Comparison of ENCODE assay signal across 8 cellular contexts in genomic region chr17:45147581-45148182, GRCh38. TPM values are rescaled to one million over a fixed set of nuclear protein-coding genes. Genes with fewer than 3 reads are reported as not detected.
A peak's percentile ranks its signal among the peaks of the same experiment; 100 is the strongest.
DNase-seq lines count a peak whose midpoint lies in the region; ATAC-seq and TF ChIP-seq lines count a peak whose summit lies in the region.

No MANE protein-coding gene starts in this region.

- peak; percentile 30 for ATAC-seq in activated T-helper 17 cell treated with anti-CD3 and anti-CD28 coated beads, Interleukin-2, amount 50 U/mL, for 72 hours (replicated peaks)
- ATAC-seq in natural killer cell (peak; percentile 21 to 59 (median 41)), HG03354 (IDR thresholded peaks at IDR 0.05; ENCODE audit: poor library complexity, severe bottlenecking, unreplicated experiment) (no peak)
- ATAC-seq in stimulated activated naive CD8-positive, alpha-beta T cell treated with anti-CD3 and anti-CD28 coated beads, Interleukin-15, amount 100 ng/mL, for 72 hours, result peak; percentile 54

- peak overlapping the region; percentile 99 for H3K4me3 Mint-ChIP-seq in activated T-helper 17 cell treated with anti-CD3 and anti-CD28 coated beads, Interleukin-2, amount 50 U/mL, for 72 hours
- H3K4me3 Mint-ChIP-seq in natural killer cell, result peak overlapping the region; percentile 100
- peak overlapping the region; percentile 90 to 94 for H3K4me3 Mint-ChIP-seq in stimulated activated naive CD8-positive, alpha-beta T cell treated with anti-CD3 and anti-CD28 coated beads, Interleukin-15, amount 100 ng/mL, for 72 hours

- no peak for TF ChIP-seq CTCF in natural killer cell (IDR thresholded peaks at IDR 0.05)

- peaks cover 15% of the 10 kb centered on the region for H3K4me1 ChIP-seq in ES-I3 (ENCODE audit: insufficient read depth, low read length)

- DNase-seq in Kasumi-1 (lab: John Stamatoyannopoulos, UW) (peak; percentile 92 to 96), RKO (ENCODE audit: low spot score) (peak; percentile 97), fibroblast of peridontal ligament (ENCODE audit: extremely low read depth) (peak; percentile 97), natural killer cell (peak; percentile 74)
- DNase-seq in stimulated activated naive CD8-positive, alpha-beta T cell treated with anti-CD3 and anti-CD28 coated beads, Interleukin-15, amount 100 ng/mL, for 72 hours, result peak; percentile 84 to 88

- H3K9me3 Mint-ChIP-seq in activated T-helper 17 cell treated with anti-CD3 and anti-CD28 coated beads, Interleukin-2, amount 50 U/mL, for 72 hours, result no peaks in the 10 kb centered on the region
- no peaks in the 10 kb centered on the region for H3K9me3 Mint-ChIP-seq in natural killer cell
- H3K9me3 Mint-ChIP-seq in stimulated activated naive CD8-positive, alpha-beta T cell treated with anti-CD3 and anti-CD28 coated beads, Interleukin-15, amount 100 ng/mL, for 72 hours, result no peaks in the 10 kb centered on the region

- peaks cover 53% of the 10 kb centered on the region for H3K36me3 Mint-ChIP-seq in activated T-helper 17 cell treated with anti-CD3 and anti-CD28 coated beads, Interleukin-2, amount 50 U/mL, for 72 hours (ENCODE audit: low read depth)
- peaks cover 6% of the 10 kb centered on the region for H3K36me3 Mint-ChIP-seq in natural killer cell

- no peaks in the 10 kb centered on the region for H3K36me3 ChIP-seq in ES-I3 (ENCODE audit: insufficient read depth, low read length)

- peak overlapping the region; percentile 91 for H3K9ac ChIP-seq in ES-I3 (ENCODE audit: low read depth, low read length)

- intact Hi-C loops in natural killer cell (cut with micrococcal nuclease), result loop anchor here (1.0 to 10.0 kb wide), 5 partner anchors 13 to 1047 kb away; partner anchors contain the start of genes ACBD4, HEXIM2, KANSL1 and MAP3K14

- no peaks in the 10 kb centered on the region for H3K27me3 Mint-ChIP-seq in activated T-helper 17 cell treated with anti-CD3 and anti-CD28 coated beads, Interleukin-2, amount 50 U/mL, for 72 hours
- H3K27me3 Mint-ChIP-seq in natural killer cell (ENCODE audit: low read depth in 2 of 2), result no peaks in the 10 kb centered on the region
- no peaks in the 10 kb centered on the region for H3K27me3 Mint-ChIP-seq in stimulated activated naive CD8-positive, alpha-beta T cell treated with anti-CD3 and anti-CD28 coated beads, Interleukin-15, amount 100 ng/mL, for 72 hours

- H3K4me1 Mint-ChIP-seq in activated T-helper 17 cell treated with anti-CD3 and anti-CD28 coated beads, Interleukin-2, amount 50 U/mL, for 72 hours, result peaks cover 25% of the 10 kb centered on the region
- H3K4me1 Mint-ChIP-seq in natural killer cell, result peaks cover 51 to 66% of the 10 kb centered on the region in 2 donors
- H3K4me1 Mint-ChIP-seq in stimulated activated naive CD8-positive, alpha-beta T cell treated with anti-CD3 and anti-CD28 coated beads, Interleukin-15, amount 100 ng/mL, for 72 hours, result peaks cover 68% of the 10 kb centered on the region

- H3K27ac Mint-ChIP-seq in activated T-helper 17 cell treated with anti-CD3 and anti-CD28 coated beads, Interleukin-2, amount 50 U/mL, for 72 hours, result peak overlapping the region; percentile 100
- H3K27ac Mint-ChIP-seq in natural killer cell, result peak overlapping the region; percentile 98 to 100
- H3K27ac Mint-ChIP-seq in stimulated activated naive CD8-positive, alpha-beta T cell treated with anti-CD3 and anti-CD28 coated beads, Interleukin-15, amount 100 ng/mL, for 72 hours, result peak overlapping the region; percentile 99 to 100

- H3K9me3 ChIP-seq in ES-I3 (ENCODE audit: control insufficient read depth, insufficient read depth, low read length), result no peaks in the 10 kb centered on the region

RNA-seq across cellular contexts. Expression of gene HEXIM1, which starts 0.6 kb away (rescaled TPM):
- total RNA-seq in activated T-helper 17 cell treated with anti-CD3 and anti-CD28 coated beads, Interleukin-2, amount 50 U/mL, for 72 hours, result 10 to 100 TPM; 45.9 to 66.4 TPM
- total RNA-seq in natural killer cell, result 10 to 100 TPM; 64.9 to 80.7 (median 79.8) TPM

RNA-seq across cellular contexts. Expression of gene ACBD4, which starts 12.2 kb away (rescaled TPM):
- 10 to 100 TPM in 1 of 2 donors, 1 to 10 TPM in 1; 9.8 to 12.6 TPM for total RNA-seq in activated T-helper 17 cell treated with anti-CD3 and anti-CD28 coated beads, Interleukin-2, amount 50 U/mL, for 72 hours
- 10 to 100 TPM; 12.0 to 15.9 (median 14.2) TPM for total RNA-seq in natural killer cell

RNA-seq across cellular contexts. Expression of gene HEXIM2, which starts 14.0 kb away (rescaled TPM):
- total RNA-seq in activated T-helper 17 cell treated with anti-CD3 and anti-CD28 coated beads, Interleukin-2, amount 50 U/mL, for 72 hours, result 1 to 10 TPM; 6.1 to 8.5 TPM
- total RNA-seq in natural killer cell, result 1 to 10 TPM; 4.1 to 5.3 (median 4.5) TPM

RNA-seq across cellular contexts. Expression of gene PLCD3, which starts 15.4 kb away (rescaled TPM):
- total RNA-seq in activated T-helper 17 cell treated with anti-CD3 and anti-CD28 coated beads, Interleukin-2, amount 50 U/mL, for 72 hours, result 1 to 10 TPM; 3.1 to 6.5 TPM
- 1 to 10 TPM; 2.5 to 2.9 (median 2.5) TPM for total RNA-seq in natural killer cell
